Comparison of ENCODE assay signal across 9 cellular contexts in genomic region chr2:240569523-240569997, GRCh38. TPM values are rescaled to one million over a fixed set of nuclear protein-coding genes. Genes with fewer than 3 reads are reported as not detected.
DNase-seq lines count a peak whose midpoint lies in the region; ATAC-seq, FAIRE-seq and TF ChIP-seq lines count a peak whose summit lies in the region.
"Had no signal": no experiment of that assay in that cellular context is flagged by ENCODE, and none has a peak within 500 bp of the region (broad histone marks: within the 10 kb centered on the region; RNA-seq: fewer than 3 reads in every experiment).

No MANE protein-coding gene starts in this region.

- no peaks in the 10 kb centered on the region for H3K9me3 Mint-ChIP-seq in activated T-helper 2 cell treated with anti-CD3 and anti-CD28 coated beads, Interferon-gamma antibody, Interleukin-2, Interleukin-4, amounts not matched to agents 10 μg/mL and 5 μg/mL and 100 μg/mL, durations not matched to agents 14 hours and 24 hours and 36 hours
- H3K9me3 Mint-ChIP-seq in stimulated activated naive CD8-positive, alpha-beta T cell treated with anti-CD3 and anti-CD28 coated beads, Interleukin-15, amount 100 ng/mL, for 72 hours = no peaks in the 10 kb centered on the region

- H2AFZ ChIP-seq in keratinocyte (ENCODE audit: control insufficient read depth, low read length) = no peak overlapping the region

- no peak for ATAC-seq in stimulated activated naive CD8-positive, alpha-beta T cell treated with anti-CD3 and anti-CD28 coated beads, Interleukin-15, amount 100 ng/mL, for 72 hours
- no peak for ATAC-seq in GM18520 (IDR thresholded peaks at IDR 0.05; ENCODE audit: unreplicated experiment)

- TF ChIP-seq CTCF in HL-60 (IDR thresholded peaks at IDR 0.05; ENCODE audit: insufficient read depth, low read length) (no peak), keratinocyte (optimal IDR thresholded peaks at IDR 0.05 in 1 of 3, IDR thresholded peaks at IDR 0.05 in 1 of 3, conservative IDR thresholded peaks at IDR 0.05 in 1 of 3; ENCODE audit: extremely low read depth in 1 of 3, insufficient read depth in 2 of 3, low read length in 3 of 3) (no peak), GM13976 (IDR thresholded peaks at IDR 0.05; ENCODE audit: borderline replicate concordance, control extremely low read depth, extremely low read depth, insufficient read depth, missing control alignments) (no peak)

- H3K4me1 ChIP-seq in keratinocyte (ENCODE audit: control insufficient read depth, extremely low read depth, insufficient read depth, low read length) = peaks cover 35% of the 10 kb centered on the region

- intact Hi-C loops in activated T-helper 2 cell treated with anti-CD3 and anti-CD28 coated beads, Interferon-gamma antibody, Interleukin-2, Interleukin-4, amounts not matched to agents 10 μg/mL and 5 μg/mL and 100 μg/mL, durations not matched to agents 14 hours and 24 hours and 36 hours (cut with micrococcal nuclease) = loop anchor here (10.0 kb wide), 1 partner anchor 585 kb away; the partner anchor contains the start of gene PPP1R7

- peaks cover 2% of the 10 kb centered on the region for H3K9me1 ChIP-seq in keratinocyte (ENCODE audit: control insufficient read depth, extremely low read depth, insufficient read depth, low read length)

- in situ Hi-C loops in GM13976 (cut with MboI; ENCODE audit: low sequenced_read_pairs, unreplicated experiment) = no loop called here

- H3K79me2 ChIP-seq in keratinocyte (ENCODE audit: control insufficient read depth, insufficient read depth, low read length) = no peaks in the 10 kb centered on the region

- H3K4me3 ChIP-seq in HL-60 (replicated peaks; ENCODE audit: insufficient read depth, low read length) (peak overlapping the region; percentile 58), keratinocyte (ENCODE audit: control insufficient read depth in 2 of 3, extremely low read depth in 1 of 3, insufficient read depth in 2 of 3, low read depth in 1 of 3, low read length in 3 of 3) (peak overlapping the region; percentile 45 to 70 (median 65))

- H3K4me2 ChIP-seq in keratinocyte (ENCODE audit: control insufficient read depth, extremely low read depth, insufficient read depth, low read depth, low read length) = peak overlapping the region; percentile 89

- peak overlapping the region; percentile 54 for H3K9ac ChIP-seq in keratinocyte (ENCODE audit: control insufficient read depth, extremely low read depth, insufficient read depth, low read length)

- peak overlapping the region; percentile 59 for H3K27ac Mint-ChIP-seq in activated T-helper 2 cell treated with anti-CD3 and anti-CD28 coated beads, Interferon-gamma antibody, Interleukin-2, Interleukin-4, amounts not matched to agents 10 μg/mL and 5 μg/mL and 100 μg/mL, durations not matched to agents 14 hours and 24 hours and 36 hours
- no peak overlapping the region for H3K27ac Mint-ChIP-seq in stimulated activated naive CD8-positive, alpha-beta T cell treated with anti-CD3 and anti-CD28 coated beads, Interleukin-15, amount 100 ng/mL, for 72 hours

- H3K27me3 ChIP-seq in HL-60 (ENCODE audit: insufficient read depth, poor library complexity, severe bottlenecking) = no peaks in the 10 kb centered on the region
- no peaks in the 10 kb centered on the region for H3K27me3 ChIP-seq in keratinocyte (ENCODE audit: control insufficient read depth, extremely low read depth, insufficient read depth, low read length)
- H3K27me3 ChIP-seq: adrenal gland had no signal

- H3K27ac ChIP-seq in HL-60 (replicated peaks) (peak overlapping the region; percentile 37), keratinocyte (ENCODE audit: control insufficient read depth, insufficient read depth, low read length) (no peak overlapping the region)

- no peak for FAIRE-seq in keratinocyte (lab: Jason Lieb, UNC)

- peaks cover 0 to 1% of the 10 kb centered on the region in 2 experiments for H3K36me3 ChIP-seq in keratinocyte (ENCODE audit: control insufficient read depth in 2 of 2, extremely low read depth in 1 of 2, insufficient read depth in 2 of 2, low read length in 2 of 2)

- dilution Hi-C loops in keratinocyte (cut with MboI; ENCODE audit: extremely low pct_ligation_motif_present, low sequenced_read_pairs) = no loop called here

- peak overlapping the region; percentile 82 for H3K4me3 Mint-ChIP-seq in activated T-helper 2 cell treated with anti-CD3 and anti-CD28 coated beads, Interferon-gamma antibody, Interleukin-2, Interleukin-4, amounts not matched to agents 10 μg/mL and 5 μg/mL and 100 μg/mL, durations not matched to agents 14 hours and 24 hours and 36 hours (ENCODE audit: low read depth)
- peak overlapping the region; percentile 84 to 86 for H3K4me3 Mint-ChIP-seq in stimulated activated naive CD8-positive, alpha-beta T cell treated with anti-CD3 and anti-CD28 coated beads, Interleukin-15, amount 100 ng/mL, for 72 hours

- peaks cover 12% of the 10 kb centered on the region for H3K36me3 Mint-ChIP-seq in activated T-helper 2 cell treated with anti-CD3 and anti-CD28 coated beads, Interferon-gamma antibody, Interleukin-2, Interleukin-4, amounts not matched to agents 10 μg/mL and 5 μg/mL and 100 μg/mL, durations not matched to agents 14 hours and 24 hours and 36 hours (ENCODE audit: low read depth)

- H4K20me1 ChIP-seq in keratinocyte (ENCODE audit: control insufficient read depth, extremely low read depth, insufficient read depth, low read length) = peaks cover 5% of the 10 kb centered on the region

- DNase-seq in HL-60 (ENCODE audit: low read depth in 1 of 2, low spot score in 1 of 2) (no peak), keratinocyte (ENCODE audit: low read depth, low spot score) (no peak), NCI-H1417 treated with DMSO at 0.1 percent for 48 hours (lab: John Stamatoyannopoulos, UW) (no peak), GM13976 (ENCODE audit: low spot score) (no peak), COLO829 (ENCODE audit: low spot score) (no peak)
- no peak for DNase-seq in activated T-helper 2 cell treated with anti-CD3 and anti-CD28 coated beads, Interferon-gamma antibody, Interleukin-2, Interleukin-4, amounts not matched to agents 10 μg/mL and 5 μg/mL and 100 μg/mL, durations not matched to agents 14 hours and 24 hours and 36 hours (ENCODE audit: low spot score)
- peak in 1 of 2 donors; percentile 30 for DNase-seq in stimulated activated naive CD8-positive, alpha-beta T cell treated with anti-CD3 and anti-CD28 coated beads, Interleukin-15, amount 100 ng/mL, for 72 hours

- peaks cover 34% of the 10 kb centered on the region for H3K4me1 Mint-ChIP-seq in activated T-helper 2 cell treated with anti-CD3 and anti-CD28 coated beads, Interferon-gamma antibody, Interleukin-2, Interleukin-4, amounts not matched to agents 10 μg/mL and 5 μg/mL and 100 μg/mL, durations not matched to agents 14 hours and 24 hours and 36 hours (ENCODE audit: low read depth)
- peaks cover 67% of the 10 kb centered on the region for H3K4me1 Mint-ChIP-seq in stimulated activated naive CD8-positive, alpha-beta T cell treated with anti-CD3 and anti-CD28 coated beads, Interleukin-15, amount 100 ng/mL, for 72 hours

- no peaks in the 10 kb centered on the region for H3K27me3 Mint-ChIP-seq in activated T-helper 2 cell treated with anti-CD3 and anti-CD28 coated beads, Interferon-gamma antibody, Interleukin-2, Interleukin-4, amounts not matched to agents 10 μg/mL and 5 μg/mL and 100 μg/mL, durations not matched to agents 14 hours and 24 hours and 36 hours (ENCODE audit: low read depth)
- no peaks in the 10 kb centered on the region for H3K27me3 Mint-ChIP-seq in stimulated activated naive CD8-positive, alpha-beta T cell treated with anti-CD3 and anti-CD28 coated beads, Interleukin-15, amount 100 ng/mL, for 72 hours

- no peaks in the 10 kb centered on the region for H3K9me3 ChIP-seq in keratinocyte (ENCODE audit: control insufficient read depth, low read depth, low read length)
- H3K9me3 ChIP-seq: adrenal gland had no signal

RNA-seq across cellular contexts. Expression of gene RNPEPL1, which starts 1.3 kb away (rescaled TPM):
- total RNA-seq in activated T-helper 2 cell treated with anti-CD3 and anti-CD28 coated beads, Interferon-gamma antibody, Interleukin-2, Interleukin-4, amounts not matched to agents 10 μg/mL and 5 μg/mL and 100 μg/mL, durations not matched to agents 14 hours and 24 hours and 36 hours = 67.3 and 71.3 TPM in 2 replicates
- polyA plus RNA-seq in keratinocyte = 3.7 to 10.1 TPM (median 6.5 TPM) in 3 replicates
- polyA plus RNA-seq in keratinocyte (2011; ENCODE audit: low read depth) = 16.5 TPM
- 7.4 and 17.1 TPM in 2 replicates for polyA plus RNA-seq in keratinocyte (2011; cell fraction: cytosol; rRNA removed)
- 13.0 and 19.1 TPM in 2 replicates for polyA plus RNA-seq in keratinocyte (2011; cell fraction: nucleus; rRNA removed)
- polyA plus RNA-seq in keratinocyte (2012; ENCODE audit: low replicate concordance) = 17.6 and 23.4 TPM in 2 replicates
- 8.4 to 59.2 TPM (median 10.9 TPM) in 3 replicates for polyA minus RNA-seq in keratinocyte
- polyA minus RNA-seq in keratinocyte (2011; cell fraction: cytosol; rRNA and poly(A)+ RNA removed) = 44.5 TPM
- polyA minus RNA-seq in keratinocyte (2011; cell fraction: nucleus; rRNA and poly(A)+ RNA removed) = 13.1 and 14.1 TPM in 2 replicates

RNA-seq across cellular contexts. Expression of gene DUSP28, which starts 9.4 kb away (rescaled TPM):
- total RNA-seq in activated T-helper 2 cell treated with anti-CD3 and anti-CD28 coated beads, Interferon-gamma antibody, Interleukin-2, Interleukin-4, amounts not matched to agents 10 μg/mL and 5 μg/mL and 100 μg/mL, durations not matched to agents 14 hours and 24 hours and 36 hours = 4.8 and 6.5 TPM in 2 replicates
- 2.8 to 4.4 TPM (median 4.1 TPM) in 3 replicates for polyA plus RNA-seq in keratinocyte
- polyA plus RNA-seq in keratinocyte (2011; ENCODE audit: low read depth) = 0.54 TPM
- polyA plus RNA-seq in keratinocyte (2011; cell fraction: cytosol; rRNA removed) = 3.0 and 5.0 TPM in 2 replicates
- polyA plus RNA-seq in keratinocyte (2011; cell fraction: nucleus; rRNA removed) = 2.1 and 3.7 TPM in 2 replicates
- 1.9 and 6.3 TPM in 2 replicates for polyA plus RNA-seq in keratinocyte (2012; ENCODE audit: low replicate concordance)
- polyA minus RNA-seq in keratinocyte = 0.23 to 1.7 TPM (median 0.42 TPM) in 3 replicates
- polyA minus RNA-seq in keratinocyte (2011; cell fraction: cytosol; rRNA and poly(A)+ RNA removed) = 2.1 TPM
- 0.95 and 1.0 TPM in 2 replicates for polyA minus RNA-seq in keratinocyte (2011; cell fraction: nucleus; rRNA and poly(A)+ RNA removed)

RNA-seq across cellular contexts. Expression of gene ANKMY1, which starts 11.8 kb away (rescaled TPM):
- total RNA-seq in activated T-helper 2 cell treated with anti-CD3 and anti-CD28 coated beads, Interferon-gamma antibody, Interleukin-2, Interleukin-4, amounts not matched to agents 10 μg/mL and 5 μg/mL and 100 μg/mL, durations not matched to agents 14 hours and 24 hours and 36 hours = 23.7 and 25.1 TPM in 2 replicates
- polyA plus RNA-seq in keratinocyte = 2.5 to 5.0 TPM (median 3.3 TPM) in 3 replicates
- polyA plus RNA-seq in keratinocyte (2011; ENCODE audit: low read depth) = 2.6 TPM
- polyA plus RNA-seq in keratinocyte (2011; cell fraction: cytosol; rRNA removed) = 2.6 and 3.9 TPM in 2 replicates
- polyA plus RNA-seq in keratinocyte (2011; cell fraction: nucleus; rRNA removed) = 7.7 and 9.9 TPM in 2 replicates
- polyA plus RNA-seq in keratinocyte (2012; ENCODE audit: low replicate concordance) = 3.6 and 4.7 TPM in 2 replicates
- 4.3 to 17.3 TPM (median 7.7 TPM) in 3 replicates for polyA minus RNA-seq in keratinocyte
- 3.5 TPM for polyA minus RNA-seq in keratinocyte (2011; cell fraction: cytosol; rRNA and poly(A)+ RNA removed)
- 5.5 and 8.6 TPM in 2 replicates for polyA minus RNA-seq in keratinocyte (2011; cell fraction: nucleus; rRNA and poly(A)+ RNA removed)

RNA-seq across cellular contexts. Expression of gene CAPN10, which starts 17.0 kb away (rescaled TPM):
- total RNA-seq in activated T-helper 2 cell treated with anti-CD3 and anti-CD28 coated beads, Interferon-gamma antibody, Interleukin-2, Interleukin-4, amounts not matched to agents 10 μg/mL and 5 μg/mL and 100 μg/mL, durations not matched to agents 14 hours and 24 hours and 36 hours = 49.6 and 51.1 TPM in 2 replicates
- 6.1 to 11.8 TPM (median 7.1 TPM) in 3 replicates for polyA plus RNA-seq in keratinocyte
- polyA plus RNA-seq in keratinocyte (2011; ENCODE audit: low read depth) = 1.8 TPM
- polyA plus RNA-seq in keratinocyte (2011; cell fraction: cytosol; rRNA removed) = 2.8 and 6.2 TPM in 2 replicates
- polyA plus RNA-seq in keratinocyte (2011; cell fraction: nucleus; rRNA removed) = 25.2 and 31.0 TPM in 2 replicates
- polyA plus RNA-seq in keratinocyte (2012; ENCODE audit: low replicate concordance) = 10.3 and 11.0 TPM in 2 replicates
- polyA minus RNA-seq in keratinocyte = 4.4 to 7.3 TPM (median 4.7 TPM) in 3 replicates
- 2.7 TPM for polyA minus RNA-seq in keratinocyte (2011; cell fraction: cytosol; rRNA and poly(A)+ RNA removed)
- 10.9 and 16.0 TPM in 2 replicates for polyA minus RNA-seq in keratinocyte (2011; cell fraction: nucleus; rRNA and poly(A)+ RNA removed)

RNA-seq across cellular contexts. Expression of gene GPR35, which starts 55.7 kb away (rescaled TPM):
- 24.9 and 27.4 TPM in 2 replicates for total RNA-seq in activated T-helper 2 cell treated with anti-CD3 and anti-CD28 coated beads, Interferon-gamma antibody, Interleukin-2, Interleukin-4, amounts not matched to agents 10 μg/mL and 5 μg/mL and 100 μg/mL, durations not matched to agents 14 hours and 24 hours and 36 hours
- polyA plus RNA-seq in keratinocyte = 0.04 to 0.17 TPM (median 0.09 TPM) in 3 replicates
- not detected for polyA plus RNA-seq in keratinocyte (2011; ENCODE audit: low read depth)
- 0.04 and 0.06 TPM in 2 replicates for polyA plus RNA-seq in keratinocyte (2011; cell fraction: cytosol; rRNA removed)
- 0.34 and 0.63 TPM in 2 replicates for polyA plus RNA-seq in keratinocyte (2011; cell fraction: nucleus; rRNA removed)
- 0.38 TPM in 1 of 2 replicates, not detected in the other for polyA plus RNA-seq in keratinocyte (2012; ENCODE audit: low replicate concordance)
- 0.23 TPM in 1 of 3 replicates, not detected in the others for polyA minus RNA-seq in keratinocyte
- polyA minus RNA-seq in keratinocyte (2011; cell fraction: cytosol; rRNA and poly(A)+ RNA removed) = not detected
- 0.23 and 0.42 TPM in 2 replicates for polyA minus RNA-seq in keratinocyte (2011; cell fraction: nucleus; rRNA and poly(A)+ RNA removed)
